In genomic region chr14:101029668-101030290, GRCh38 we compare ENCODE assay signal across 14 cellular contexts.
DNase-seq lines count a peak whose midpoint lies in the region; TF ChIP-seq lines count a peak whose summit lies in the region.
"Had no signal": no experiment of that assay in that cellular context is flagged by ENCODE, and none has a peak within 500 bp of the region (broad histone marks: within the 10 kb centered on the region; RNA-seq: fewer than 3 reads in every experiment).

No MANE protein-coding gene starts in this region.

- H4K20me1 ChIP-seq in Karpas-422 (ENCODE audit: insufficient read depth, low read depth, low read length): no peaks in the 10 kb centered on the region

- no peaks in the 10 kb centered on the region; the same call in 1 of the 2 replicates for H3K27me3 ChIP-seq in Karpas-422 (ENCODE audit: low read length)
- H3K27me3 ChIP-seq: MG63 had no signal

- DNase-seq in NCI-H748 (lab: John Stamatoyannopoulos, UW; ENCODE audit: unreplicated experiment): peak; percentile 69
- no peak for DNase-seq in NCI-H748 treated with DMSO at 0.1 percent for 48 hours (lab: John Stamatoyannopoulos, UW)
- peak; percentile 63 for DNase-seq in NCI-H2029 (lab: John Stamatoyannopoulos, UW)
- peak; percentile 62 for DNase-seq in SHP77 treated with DMSO at 0.1 percent for 48 hours (lab: John Stamatoyannopoulos, UW)
- peak; percentile 70 for DNase-seq in posterior vena cava (ENCODE audit: low spot score)
- DNase-seq in GM10248 (ENCODE audit: extremely low spot score): no peak
- DNase-seq in Karpas-422: no peak
- no peak for DNase-seq in epidermal melanocyte (ENCODE audit: insufficient read length, low spot score)
- DNase-seq: EL, MG63, NCI-H187 treated with DMSO at 0.1 percent for 48 hours, NCI-H226, NCI-H524 treated with DMSO at 0.1 percent for 48 hours had no signal

- H3K9me3 ChIP-seq in Karpas-422 (ENCODE audit: low read length): no peaks in the 10 kb centered on the region
- H3K9me3 ChIP-seq: MG63 had no signal

- no peaks in the 10 kb centered on the region for H3K4me1 ChIP-seq in Karpas-422 (ENCODE audit: low read length)

- intact Hi-C loops in posterior vena cava (cut with DNase I): no loop called here

- H3K27ac ChIP-seq in Karpas-422 (ENCODE audit: low read length): no peak overlapping the region
- H3K27ac ChIP-seq: C4-2B had no signal

- H3K79me2 ChIP-seq in Karpas-422 (ENCODE audit: low read length): no peaks in the 10 kb centered on the region

- no peaks in the 10 kb centered on the region for H3K36me3 ChIP-seq in Karpas-422 (ENCODE audit: insufficient read depth, low read length)
- H3K36me3 ChIP-seq: MG63 had no signal

- no peak overlapping the region for H3K4me2 ChIP-seq in Karpas-422 (ENCODE audit: low read depth, low read length, poor library complexity, severe bottlenecking)

- CTCF ChIA-PET in GM10248 (lab: Yijun Ruan, JAX): no interaction called here

- no peak overlapping the region for H3K4me3 ChIP-seq in Karpas-422 (ENCODE audit: low read length)
- H3K4me3 ChIP-seq: MG63 had no signal

- H3K9ac ChIP-seq in Karpas-422 (ENCODE audit: low read length): no peak overlapping the region

- no peaks in the 10 kb centered on the region for H3K9me2 ChIP-seq in Karpas-422 (replicated peaks; ENCODE audit: insufficient read depth, low read length)

- POLR2A ChIA-PET in GM10248 (lab: Yijun Ruan, JAX): no interaction called here

- no peak for TF ChIP-seq CTCF in GM10248 (IDR thresholded peaks at IDR 0.05; ENCODE audit: control extremely low read depth, extremely low read depth, low read depth, missing control alignments)

- no peak overlapping the region for H2AFZ ChIP-seq in Karpas-422 (ENCODE audit: low read length)

Comparison
In these comparisons a context has a peak if more than half of its experiments do, and no peak if none do; other contexts are left out.
1. DNase-seq: peak in NCI-H748 (single experiment), NCI-H2029 (single experiment), SHP77 treated with DMSO at 0.1 percent for 48 hours (single experiment) and posterior vena cava (single experiment); none in NCI-H748 treated with DMSO at 0.1 percent for 48 hours (single experiment), GM10248 (single experiment), Karpas-422 (single experiment) and epidermal melanocyte (single experiment).